1 cellular context compared by ENCODE assay signal in genomic region chr9:124852121-124852828, GRCh38.
TF ChIP-seq lines count a peak whose summit lies in the region.

No MANE protein-coding gene starts in this region.

TF ChIP-seq in H1, 55 proteins besides CTCF, POLR2A, EP300 and RAD21:
- TF ChIP-seq HDAC2 (IDR thresholded peaks at IDR 0.05; ENCODE audit: borderline replicate concordance in 1 of 2, low read depth in 2 of 2, low read length in 2 of 2), result no peak
- TF ChIP-seq GTF2F1 (IDR thresholded peaks at IDR 0.05; ENCODE audit: borderline replicate concordance, low read depth, low read length), result no peak
- TF ChIP-seq CBX5 (IDR thresholded peaks at IDR 0.05; ENCODE audit: low read depth, low read length), result no peak
- TF ChIP-seq ASH2L (IDR thresholded peaks at IDR 0.05; ENCODE audit: low read length), result no peak
- no peak for TF ChIP-seq E2F6 (IDR thresholded peaks at IDR 0.05)
- TF ChIP-seq USF2 (IDR thresholded peaks at IDR 0.05; ENCODE audit: low read length), result no peak
- no peak for TF ChIP-seq TEAD4 (IDR thresholded peaks at IDR 0.05; ENCODE audit: low read depth, low read length)
- TF ChIP-seq CHD2 (IDR thresholded peaks at IDR 0.05; ENCODE audit: low read length), result no peak
- TF ChIP-seq TAF7 (optimal IDR thresholded peaks at IDR 0.05; ENCODE audit: borderline replicate concordance, low read depth, low read length), result no peak
- no peak for TF ChIP-seq SP2 (IDR thresholded peaks at IDR 0.05; ENCODE audit: low read length)
- no peak for TF ChIP-seq CHD7 (IDR thresholded peaks at IDR 0.05; ENCODE audit: insufficient replicate concordance, low read length)
- no peak for TF ChIP-seq NANOG (IDR thresholded peaks at IDR 0.05; ENCODE audit: insufficient read depth, low read depth, low read length, poor library complexity, severe bottlenecking)
- no peak for TF ChIP-seq PHF8 (conservative IDR thresholded peaks at IDR 0.05; ENCODE audit: low read depth, low read length)
- TF ChIP-seq KDM4A (IDR thresholded peaks at IDR 0.05; ENCODE audit: low read depth, low read length, severe bottlenecking), result no peak
- TF ChIP-seq ATF3 (IDR thresholded peaks at IDR 0.05; ENCODE audit: insufficient read depth, low read depth, low read length), result no peak
- no peak for TF ChIP-seq TCF12 (IDR thresholded peaks at IDR 0.05; ENCODE audit: low read depth, low read length)
- TF ChIP-seq ATF2 (IDR thresholded peaks at IDR 0.05; ENCODE audit: low read length), result no peak
- TF ChIP-seq SIRT6 (IDR thresholded peaks at IDR 0.05; ENCODE audit: low read length), result no peak
- no peak for TF ChIP-seq JUND (IDR thresholded peaks at IDR 0.05; ENCODE audit: low read length)
